ENCODE assay signal across 1 cellular context in the genomic region with DNA sequence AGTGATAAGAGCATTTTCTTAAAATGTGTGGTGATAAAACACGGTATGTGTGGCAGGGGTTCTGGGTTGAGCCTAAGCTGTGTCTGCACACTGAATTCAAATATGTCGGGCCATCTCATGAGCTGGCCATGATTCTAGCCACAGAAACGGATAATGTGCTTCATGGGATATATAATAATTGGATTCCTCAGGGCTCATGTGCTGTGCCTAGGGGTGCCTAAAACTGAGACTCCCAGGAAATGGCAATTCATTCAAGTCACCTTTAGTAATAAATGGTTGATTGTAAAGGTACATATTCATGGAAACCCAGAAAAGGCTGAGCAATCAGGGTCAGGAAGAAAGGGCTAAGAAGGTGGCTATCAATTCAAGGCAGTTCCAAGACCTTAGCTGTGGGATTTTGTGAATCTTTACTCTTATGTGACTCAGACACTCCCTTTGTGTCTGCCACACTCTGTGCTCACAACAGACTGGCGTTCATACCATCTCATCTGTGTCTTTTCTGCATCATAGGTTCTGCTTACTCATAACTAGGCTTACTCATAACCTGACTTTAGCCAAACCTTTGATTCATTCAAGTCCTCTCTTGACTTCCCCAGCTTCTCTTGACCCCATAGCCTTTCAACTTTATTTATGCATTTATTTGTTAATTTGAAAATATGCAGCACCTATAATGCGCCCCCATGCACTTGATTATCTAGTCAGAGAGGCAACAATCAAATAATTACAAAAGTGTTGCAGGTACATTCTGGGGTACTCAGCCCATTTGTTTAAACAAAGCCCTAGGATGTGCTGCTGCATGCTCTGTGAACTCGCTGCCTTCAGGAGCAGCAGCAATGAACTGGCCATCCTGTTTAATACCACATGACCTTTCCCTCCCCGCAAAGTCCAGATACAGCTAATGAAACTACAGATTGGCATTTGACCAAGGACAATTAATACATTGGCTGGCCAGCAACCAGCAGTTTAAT.
TF ChIP-seq lines count a peak whose summit lies in the region.

No MANE protein-coding gene starts in this region.

TF ChIP-seq in GM12878, 131 proteins besides CTCF, POLR2A, EP300 and RAD21 (continued from another document):
- TF ChIP-seq, protein P1, sequence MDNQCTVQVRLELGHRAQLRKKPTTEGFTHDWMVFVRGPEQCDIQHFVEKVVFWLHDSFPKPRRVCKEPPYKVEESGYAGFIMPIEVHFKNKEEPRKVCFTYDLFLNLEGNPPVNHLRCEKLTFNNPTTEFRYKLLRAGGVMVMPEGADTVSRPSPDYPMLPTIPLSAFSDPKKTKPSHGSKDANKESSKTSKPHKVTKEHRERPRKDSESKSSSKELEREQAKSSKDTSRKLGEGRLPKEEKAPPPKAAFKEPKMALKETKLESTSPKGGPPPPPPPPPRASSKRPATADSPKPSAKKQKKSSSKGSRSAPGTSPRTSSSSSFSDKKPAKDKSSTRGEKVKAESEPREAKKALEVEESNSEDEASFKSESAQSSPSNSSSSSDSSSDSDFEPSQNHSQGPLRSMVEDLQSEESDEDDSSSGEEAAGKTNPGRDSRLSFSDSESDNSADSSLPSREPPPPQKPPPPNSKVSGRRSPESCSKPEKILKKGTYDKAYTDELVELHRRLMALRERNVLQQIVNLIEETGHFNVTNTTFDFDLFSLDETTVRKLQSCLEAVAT (IDR thresholded peaks at IDR 0.05) = 0 out of 2 replicates have a peak, but pooled peaks have one; percentile 54
- peak; percentile 95 for TF ChIP-seq BCL11A (IDR thresholded peaks at IDR 0.05; ENCODE audit: low read depth, low read length)
- peak; percentile 98 for TF ChIP-seq NR2F1 (conservative IDR thresholded peaks at IDR 0.05)
- TF ChIP-seq, protein P2, sequence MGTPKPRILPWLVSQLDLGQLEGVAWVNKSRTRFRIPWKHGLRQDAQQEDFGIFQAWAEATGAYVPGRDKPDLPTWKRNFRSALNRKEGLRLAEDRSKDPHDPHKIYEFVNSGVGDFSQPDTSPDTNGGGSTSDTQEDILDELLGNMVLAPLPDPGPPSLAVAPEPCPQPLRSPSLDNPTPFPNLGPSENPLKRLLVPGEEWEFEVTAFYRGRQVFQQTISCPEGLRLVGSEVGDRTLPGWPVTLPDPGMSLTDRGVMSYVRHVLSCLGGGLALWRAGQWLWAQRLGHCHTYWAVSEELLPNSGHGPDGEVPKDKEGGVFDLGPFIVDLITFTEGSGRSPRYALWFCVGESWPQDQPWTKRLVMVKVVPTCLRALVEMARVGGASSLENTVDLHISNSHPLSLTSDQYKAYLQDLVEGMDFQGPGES (IDR thresholded peaks at IDR 0.05) = no peak
- no peak for TF ChIP-seq MXI1 (IDR thresholded peaks at IDR 0.05; ENCODE audit: low read depth, low read length)
- TF ChIP-seq, protein P3, sequence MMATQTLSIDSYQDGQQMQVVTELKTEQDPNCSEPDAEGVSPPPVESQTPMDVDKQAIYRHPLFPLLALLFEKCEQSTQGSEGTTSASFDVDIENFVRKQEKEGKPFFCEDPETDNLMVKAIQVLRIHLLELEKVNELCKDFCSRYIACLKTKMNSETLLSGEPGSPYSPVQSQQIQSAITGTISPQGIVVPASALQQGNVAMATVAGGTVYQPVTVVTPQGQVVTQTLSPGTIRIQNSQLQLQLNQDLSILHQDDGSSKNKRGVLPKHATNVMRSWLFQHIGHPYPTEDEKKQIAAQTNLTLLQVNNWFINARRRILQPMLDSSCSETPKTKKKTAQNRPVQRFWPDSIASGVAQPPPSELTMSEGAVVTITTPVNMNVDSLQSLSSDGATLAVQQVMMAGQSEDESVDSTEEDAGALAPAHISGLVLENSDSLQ (IDR thresholded peaks at IDR 0.05) = peak; percentile 66; the same call in 1 of the 2 replicates
- TF ChIP-seq IKZF1 (conservative IDR thresholded peaks at IDR 0.05) = peak; percentile 66
- TF ChIP-seq TCF3 (IDR thresholded peaks at IDR 0.05; ENCODE audit: borderline replicate concordance, insufficient read depth, low read depth, low read length) = no peak
- TF ChIP-seq, protein P4, sequence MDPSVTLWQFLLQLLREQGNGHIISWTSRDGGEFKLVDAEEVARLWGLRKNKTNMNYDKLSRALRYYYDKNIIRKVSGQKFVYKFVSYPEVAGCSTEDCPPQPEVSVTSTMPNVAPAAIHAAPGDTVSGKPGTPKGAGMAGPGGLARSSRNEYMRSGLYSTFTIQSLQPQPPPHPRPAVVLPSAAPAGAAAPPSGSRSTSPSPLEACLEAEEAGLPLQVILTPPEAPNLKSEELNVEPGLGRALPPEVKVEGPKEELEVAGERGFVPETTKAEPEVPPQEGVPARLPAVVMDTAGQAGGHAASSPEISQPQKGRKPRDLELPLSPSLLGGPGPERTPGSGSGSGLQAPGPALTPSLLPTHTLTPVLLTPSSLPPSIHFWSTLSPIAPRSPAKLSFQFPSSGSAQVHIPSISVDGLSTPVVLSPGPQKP (IDR thresholded peaks at IDR 0.05; ENCODE audit: low read depth, low read length) = no peak
- peak; percentile 90 for TF ChIP-seq TBL1XR1 (IDR thresholded peaks at IDR 0.05; ENCODE audit: low read depth, low read length)
- TF ChIP-seq BMI1 (IDR thresholded peaks at IDR 0.05; ENCODE audit: borderline replicate concordance) = peak; percentile 49; the same call in 1 of the 2 replicates
- peak; percentile 70 for TF ChIP-seq POU2F2 (IDR thresholded peaks at IDR 0.05; ENCODE audit: borderline replicate concordance, low read depth, low read length)
- TF ChIP-seq, protein P5, sequence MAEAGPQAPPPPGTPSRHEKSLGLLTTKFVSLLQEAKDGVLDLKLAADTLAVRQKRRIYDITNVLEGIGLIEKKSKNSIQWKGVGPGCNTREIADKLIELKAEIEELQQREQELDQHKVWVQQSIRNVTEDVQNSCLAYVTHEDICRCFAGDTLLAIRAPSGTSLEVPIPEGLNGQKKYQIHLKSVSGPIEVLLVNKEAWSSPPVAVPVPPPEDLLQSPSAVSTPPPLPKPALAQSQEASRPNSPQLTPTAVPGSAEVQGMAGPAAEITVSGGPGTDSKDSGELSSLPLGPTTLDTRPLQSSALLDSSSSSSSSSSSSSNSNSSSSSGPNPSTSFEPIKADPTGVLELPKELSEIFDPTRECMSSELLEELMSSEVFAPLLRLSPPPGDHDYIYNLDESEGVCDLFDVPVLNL (IDR thresholded peaks at IDR 0.05; ENCODE audit: low read depth, low read length) = no peak
- TF ChIP-seq, protein P6, sequence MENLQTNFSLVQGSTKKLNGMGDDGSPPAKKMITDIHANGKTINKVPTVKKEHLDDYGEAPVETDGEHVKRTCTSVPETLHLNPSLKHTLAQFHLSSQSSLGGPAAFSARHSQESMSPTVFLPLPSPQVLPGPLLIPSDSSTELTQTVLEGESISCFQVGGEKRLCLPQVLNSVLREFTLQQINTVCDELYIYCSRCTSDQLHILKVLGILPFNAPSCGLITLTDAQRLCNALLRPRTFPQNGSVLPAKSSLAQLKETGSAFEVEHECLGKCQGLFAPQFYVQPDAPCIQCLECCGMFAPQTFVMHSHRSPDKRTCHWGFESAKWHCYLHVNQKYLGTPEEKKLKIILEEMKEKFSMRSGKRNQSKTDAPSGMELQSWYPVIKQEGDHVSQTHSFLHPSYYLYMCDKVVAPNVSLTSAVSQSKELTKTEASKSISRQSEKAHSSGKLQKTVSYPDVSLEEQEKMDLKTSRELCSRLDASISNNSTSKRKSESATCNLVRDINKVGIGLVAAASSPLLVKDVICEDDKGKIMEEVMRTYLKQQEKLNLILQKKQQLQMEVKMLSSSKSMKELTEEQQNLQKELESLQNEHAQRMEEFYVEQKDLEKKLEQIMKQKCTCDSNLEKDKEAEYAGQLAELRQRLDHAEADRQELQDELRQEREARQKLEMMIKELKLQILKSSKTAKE (IDR thresholded peaks at IDR 0.05; ENCODE audit: low read depth, poor library complexity, severe bottlenecking) = peak; percentile 83
- TF ChIP-seq PML (IDR thresholded peaks at IDR 0.05; ENCODE audit: low read length) = no peak; the same call in 1 of the 2 replicates
- TF ChIP-seq NR2C1 (IDR thresholded peaks at IDR 0.05) = peak; percentile 53
- peak in 1 of 2 experiments; percentile 82; a peak in 2 of 4 replicates for TF ChIP-seq CEBPB (IDR thresholded peaks at IDR 0.05; ENCODE audit: borderline replicate concordance in 1 of 2, low read depth in 2 of 2, low read length in 2 of 2)
- peak; percentile 76 for TF ChIP-seq EED (IDR thresholded peaks at IDR 0.05; ENCODE audit: low read depth)
- TF ChIP-seq DPF2 (IDR thresholded peaks at IDR 0.05) = peak; percentile 97
- TF ChIP-seq RB1 (IDR thresholded peaks at IDR 0.05; ENCODE audit: borderline replicate concordance) = 0 out of 2 replicates have a peak, but pooled peaks have one; percentile 24
- TF ChIP-seq NBN (IDR thresholded peaks at IDR 0.05) = peak; percentile 71
- TF ChIP-seq NFIC (IDR thresholded peaks at IDR 0.05; ENCODE audit: low read depth, low read length) = peak; percentile 95
- TF ChIP-seq ETV6 (conservative IDR thresholded peaks at IDR 0.05 in 1 of 2, IDR thresholded peaks at IDR 0.05 in 1 of 2; ENCODE audit: borderline replicate concordance in 1 of 2, low read depth in 1 of 2) = peak in 1 of 2 experiments; percentile 83; a peak in 2 of 4 replicates
